34 cellular contexts compared by ENCODE assay signal in genomic region chr14:106522990-106523389, GRCh38.
"Had no signal": no experiment of that assay in that cellular context is flagged by ENCODE, and none has a peak within 500 bp of the region (broad histone marks: within the 10 kb centered on the region; RNA-seq: fewer than 3 reads in every experiment).

No MANE protein-coding gene starts in this region.

- H3K9me3 ChIP-seq: MG63 had no signal

- H3K4me3 ChIP-seq: MG63 had no signal

- H3K4me2 ChIP-seq: KMS-11 had no signal

- H3K27me3 ChIP-seq: MG63 had no signal

- H3K36me3 ChIP-seq: MG63 had no signal

- H3K9ac ChIP-seq: KMS-11 had no signal

- DNase-seq: Karpas-422, Kasumi-1, MG63, MM.1S, MV-4-11, NCI-H1048, NCI-H1092, NCI-H1092 treated with DMSO at 0.1 percent for 48 hours, NCI-H1105, NCI-H1105 treated with DMSO at 0.1 percent for 48 hours, NCI-H1417, NCI-H1417 treated with DMSO at 0.1 percent for 48 hours, NCI-H1436, NCI-H1436 treated with DMSO at 0.1 percent for 48 hours, NCI-H146, NCI-H1694, NCI-H1694 treated with DMSO at 0.1 percent for 48 hours, NCI-H187, NCI-H187 treated with DMSO at 0.1 percent for 48 hours, NCI-H1930, NCI-H2029, NCI-H2029 treated with DMSO at 0.1 percent for 48 hours, NCI-H2081, NCI-H2081 treated with DMSO at 0.1 percent for 48 hours, NCI-H2107, NCI-H2171, NCI-H2171 treated with DMSO at 0.1 percent for 48 hours, NCI-H2227 treated with DMSO at 0.1 percent for 48 hours, NCI-H226, NCI-H345, NCI-H446, NCI-H446 treated with DMSO at 0.1 percent for 48 hours, NCI-H510A had no signal

- H3K27ac ChIP-seq: KMS-11 had no signal
